In the genomic region with DNA sequence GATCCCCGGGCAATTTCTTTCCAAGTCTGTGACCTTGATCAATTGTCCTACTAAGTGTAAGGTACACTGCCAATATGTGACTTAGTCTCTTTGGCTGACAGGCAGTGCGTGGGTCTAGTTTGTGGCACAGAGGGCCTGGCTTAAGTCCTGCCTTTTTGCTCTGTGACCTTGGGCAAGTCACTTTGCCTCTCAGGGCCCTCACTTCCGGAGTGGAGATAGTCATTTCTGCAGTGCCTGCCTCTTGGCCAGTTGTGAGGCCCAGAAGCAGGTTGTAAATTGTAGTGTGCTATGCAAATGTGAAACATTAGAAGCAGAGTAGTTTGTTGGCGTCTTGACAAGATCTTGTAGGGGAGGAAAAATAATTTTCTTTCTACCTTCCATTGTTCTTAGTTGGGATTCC, we compare ENCODE assay signal across 30 cellular contexts. TPM values are rescaled to one million over a fixed set of nuclear protein-coding genes. Genes with fewer than 3 reads are reported as not detected.
DNase-seq lines count a peak whose midpoint lies in the region; ATAC-seq and TF ChIP-seq lines count a peak whose summit lies in the region.
"Had no signal": no experiment of that assay in that cellular context is flagged by ENCODE, and none has a peak within 500 bp of the region (broad histone marks: within the 10 kb centered on the region; RNA-seq: fewer than 3 reads in every experiment).

No MANE protein-coding gene starts in this region.

- no peaks in the 10 kb centered on the region for H3K9me2 ChIP-seq in hepatocyte (replicated peaks; ENCODE audit: insufficient read depth)

- no peaks in the 10 kb centered on the region for H3K27me3 ChIP-seq in hepatocyte
- H3K27me3 ChIP-seq: colonic mucosa, foreskin keratinocyte, ovary, suprapubic skin had no signal

- no peaks in the 10 kb centered on the region for H3K9me3 ChIP-seq in HEK293 (ENCODE audit: control insufficient read depth, insufficient read depth, low read depth, low read length)
- no peaks in the 10 kb centered on the region for H3K9me3 ChIP-seq in hepatocyte (ENCODE audit: low read depth)
- H3K9me3 ChIP-seq: colonic mucosa, lower lobe of right lung, ovary, suprapubic skin had no signal

- H2AFZ ChIP-seq in hepatocyte, result no peak overlapping the region

- POLR2A ChIA-PET in HEK293 (lab: Yijun Ruan, JAX), result no interaction called here

- H3K27ac ChIP-seq in HEK293 (ENCODE audit: extremely low read depth, low read depth, low read length) (no peak overlapping the region), hepatocyte (no peak overlapping the region)
- H3K27ac ChIP-seq: colonic mucosa, foreskin keratinocyte, lower lobe of right lung, ovary, suprapubic skin had no signal

- intact Hi-C loops in Right ventricle myocardium inferior (cut with DNase I), result loop anchor here (5.0 kb wide), 1 partner anchor 40 kb away; no protein-coding TSS in a partner anchor
- intact Hi-C loops in cardiac septum (cut with DNase I), result loop anchor here (5.0 kb wide), 1 partner anchor 35 kb away; no protein-coding TSS in a partner anchor

- H3K4me3 ChIP-seq in HEK293 (ENCODE audit: low read depth, low read length) (no peak overlapping the region), hepatocyte (no peak overlapping the region)
- H3K4me3 ChIP-seq: colonic mucosa, lower lobe of right lung, ovary, suprapubic skin had no signal

- no peaks in the 10 kb centered on the region for H4K20me1 ChIP-seq in hepatocyte (ENCODE audit: insufficient read depth, poor library complexity, severe bottlenecking)

- H3K36me3 ChIP-seq in HEK293 (ENCODE audit: control insufficient read depth in 2 of 2, insufficient read depth in 1 of 2, low read length in 2 of 2) (no peaks in the 10 kb centered on the region), hepatocyte (replicated peaks; ENCODE audit: insufficient read depth, low read depth) (no peaks in the 10 kb centered on the region)
- H3K36me3 ChIP-seq: colonic mucosa, lower lobe of right lung, ovary, suprapubic skin had no signal

- DNase-seq in Right ventricle myocardium inferior (ENCODE audit: missing footprints) (no peak), cardiac septum (ENCODE audit: low spot score) (no peak), NCI-H526 (lab: John Stamatoyannopoulos, UW) (peak; percentile 42 to 69), hepatocyte (ENCODE audit: low spot score) (peak; percentile 22), GM19240 (ENCODE audit: insufficient read length, low spot score) (no peak), hypothalamus (lab: John Stamatoyannopoulos, UW) (no peak), NCI-H774 (lab: John Stamatoyannopoulos, UW) (no peak)
- DNase-seq: activated CD4-positive, alpha-beta T cell treated with anti-CD3 and anti-CD28 coated beads for 48 hours; activated naive CD4-positive, alpha-beta T cell treated with Interleukin-2 at 50 U/mL for 16 hours; activated T-cell treated with anti-CD3 and anti-CD28 coated beads, Interleukin-2, amount 50 U/mL, for 72 hours; amygdala; colonic mucosa; effector memory CD4-positive, alpha-beta T cell; foreskin keratinocyte; GF-D8; H7; hippocampal formation; lower lobe of right lung; MM.1S; NCI-H1417 treated with DMSO at 0.1 percent for 48 hours; NCI-H524; nephron progenitor cell; ovary; RPMI8226; stimulated activated CD4-positive, alpha-beta T cell treated with anti-CD3 and anti-CD28 coated beads, Interleukin-4, amount 100 ng/mL, for 1 hour; stimulated activated naive B cell treated with anti-CD40 and anti-IgM and Interleukin-4, amounts not matched to agents 10 μg/mL and 1 μg/mL and 100 μg/mL, for 72 hours had no signal

- H3K79me2 ChIP-seq in hepatocyte, result no peaks in the 10 kb centered on the region

- ATAC-seq in Right ventricle myocardium inferior, result peak; percentile 41
- ATAC-seq: activated T-cell treated with anti-CD3 and anti-CD28 coated beads, Interleukin-2, amount 50 U/mL, for 72 hours; esophagus mucosa; foreskin keratinocyte; lower lobe of right lung; stimulated activated naive B cell treated with anti-CD40 and anti-IgM and Interleukin-4, amounts not matched to agents 10 μg/mL and 1 μg/mL and 100 μg/mL, for 72 hours had no signal

- H3K4me2 ChIP-seq in hepatocyte, result no peak overlapping the region

- H3K4me1 ChIP-seq in HEK293 (ENCODE audit: control insufficient read depth, insufficient read depth, low read length) (peaks cover 14% of the 10 kb centered on the region), hepatocyte (ENCODE audit: insufficient read depth) (peaks cover 18% of the 10 kb centered on the region)
- H3K4me1 ChIP-seq: colonic mucosa, foreskin keratinocyte, lower lobe of right lung, suprapubic skin had no signal

- CTCF ChIA-PET in HEK293 (lab: Yijun Ruan, JAX), result no interaction called here

- TF ChIP-seq CTCF in HEK293 (tag by site-specific recombination; IDR thresholded peaks at IDR 0.05) (no peak), hepatocyte (IDR thresholded peaks at IDR 0.05; ENCODE audit: poor library complexity) (no peak)

- WGBS in hepatocyte (ENCODE audit: low lambda C conversion rate, missing lambda C conversion rate), result 83% methylated on average over 4 of the region's 4 CpGs

TF ChIP-seq in HEK293, 187 proteins besides CTCF, POLR2A, EP300 and RAD21:
- TF ChIP-seq ZNF169 (tag by site-specific recombination; IDR thresholded peaks at IDR 0.05), result no peak
- 0 out of 2 replicates have a peak, but pooled peaks have one; percentile 9 for TF ChIP-seq WT1 (tag by site-specific recombination; IDR thresholded peaks at IDR 0.05)
- TF ChIP-seq, protein P1, sequence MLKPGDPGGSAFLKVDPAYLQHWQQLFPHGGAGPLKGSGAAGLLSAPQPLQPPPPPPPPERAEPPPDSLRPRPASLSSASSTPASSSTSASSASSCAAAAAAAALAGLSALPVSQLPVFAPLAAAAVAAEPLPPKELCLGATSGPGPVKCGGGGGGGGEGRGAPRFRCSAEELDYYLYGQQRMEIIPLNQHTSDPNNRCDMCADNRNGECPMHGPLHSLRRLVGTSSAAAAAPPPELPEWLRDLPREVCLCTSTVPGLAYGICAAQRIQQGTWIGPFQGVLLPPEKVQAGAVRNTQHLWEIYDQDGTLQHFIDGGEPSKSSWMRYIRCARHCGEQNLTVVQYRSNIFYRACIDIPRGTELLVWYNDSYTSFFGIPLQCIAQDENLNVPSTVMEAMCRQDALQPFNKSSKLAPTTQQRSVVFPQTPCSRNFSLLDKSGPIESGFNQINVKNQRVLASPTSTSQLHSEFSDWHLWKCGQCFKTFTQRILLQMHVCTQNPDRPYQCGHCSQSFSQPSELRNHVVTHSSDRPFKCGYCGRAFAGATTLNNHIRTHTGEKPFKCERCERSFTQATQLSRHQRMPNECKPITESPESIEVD (tag by site-specific recombination; IDR thresholded peaks at IDR 0.05), result peak; percentile 34; the same call in 1 of the 2 replicates
- peak; percentile 45; the same call in 1 of the 2 replicates for TF ChIP-seq ZNF768 (tag by site-specific recombination; IDR thresholded peaks at IDR 0.05)
- TF ChIP-seq, protein P2, sequence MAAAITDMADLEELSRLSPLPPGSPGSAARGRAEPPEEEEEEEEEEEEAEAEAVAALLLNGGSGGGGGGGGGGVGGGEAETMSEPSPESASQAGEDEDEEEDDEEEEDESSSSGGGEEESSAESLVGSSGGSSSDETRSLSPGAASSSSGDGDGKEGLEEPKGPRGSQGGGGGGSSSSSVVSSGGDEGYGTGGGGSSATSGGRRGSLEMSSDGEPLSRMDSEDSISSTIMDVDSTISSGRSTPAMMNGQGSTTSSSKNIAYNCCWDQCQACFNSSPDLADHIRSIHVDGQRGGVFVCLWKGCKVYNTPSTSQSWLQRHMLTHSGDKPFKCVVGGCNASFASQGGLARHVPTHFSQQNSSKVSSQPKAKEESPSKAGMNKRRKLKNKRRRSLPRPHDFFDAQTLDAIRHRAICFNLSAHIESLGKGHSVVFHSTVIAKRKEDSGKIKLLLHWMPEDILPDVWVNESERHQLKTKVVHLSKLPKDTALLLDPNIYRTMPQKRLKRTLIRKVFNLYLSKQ (tag by site-specific recombination; IDR thresholded peaks at IDR 0.05; ENCODE audit: borderline replicate concordance), result no peak
- no peak for TF ChIP-seq YY2 (tag by site-specific recombination; IDR thresholded peaks at IDR 0.05)
- TF ChIP-seq ZNF664 (tag by site-specific recombination; IDR thresholded peaks at IDR 0.05), result no peak
- TF ChIP-seq FEZF1 (tag by site-specific recombination; IDR thresholded peaks at IDR 0.05), result peak; percentile 56
- TF ChIP-seq, protein P3, sequence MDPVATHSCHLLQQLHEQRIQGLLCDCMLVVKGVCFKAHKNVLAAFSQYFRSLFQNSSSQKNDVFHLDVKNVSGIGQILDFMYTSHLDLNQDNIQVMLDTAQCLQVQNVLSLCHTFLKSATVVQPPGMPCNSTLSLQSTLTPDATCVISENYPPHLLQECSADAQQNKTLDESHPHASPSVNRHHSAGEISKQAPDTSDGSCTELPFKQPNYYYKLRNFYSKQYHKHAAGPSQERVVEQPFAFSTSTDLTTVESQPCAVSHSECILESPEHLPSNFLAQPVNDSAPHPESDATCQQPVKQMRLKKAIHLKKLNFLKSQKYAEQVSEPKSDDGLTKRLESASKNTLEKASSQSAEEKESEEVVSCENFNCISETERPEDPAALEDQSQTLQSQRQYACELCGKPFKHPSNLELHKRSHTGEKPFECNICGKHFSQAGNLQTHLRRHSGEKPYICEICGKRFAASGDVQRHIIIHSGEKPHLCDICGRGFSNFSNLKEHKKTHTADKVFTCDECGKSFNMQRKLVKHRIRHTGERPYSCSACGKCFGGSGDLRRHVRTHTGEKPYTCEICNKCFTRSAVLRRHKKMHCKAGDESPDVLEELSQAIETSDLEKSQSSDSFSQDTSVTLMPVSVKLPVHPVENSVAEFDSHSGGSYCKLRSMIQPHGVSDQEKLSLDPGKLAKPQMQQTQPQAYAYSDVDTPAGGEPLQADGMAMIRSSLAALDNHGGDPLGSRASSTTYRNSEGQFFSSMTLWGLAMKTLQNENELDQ (tag by site-specific recombination; IDR thresholded peaks at IDR 0.05; ENCODE audit: low read depth), result 0 out of 2 replicates have a peak, but pooled peaks have one; percentile 65
- TF ChIP-seq ZNF776 (tag by site-specific recombination; IDR thresholded peaks at IDR 0.05; ENCODE audit: borderline replicate concordance), result no peak
- no peak for TF ChIP-seq ZNF560 (tag by site-specific recombination; IDR thresholded peaks at IDR 0.05; ENCODE audit: borderline replicate concordance)
- TF ChIP-seq ZNF600 (tag by site-specific recombination; IDR thresholded peaks at IDR 0.05), result no peak
- TF ChIP-seq ZNF366 (tag by site-specific recombination; conservative IDR thresholded peaks at IDR 0.05), result no peak
- no peak for TF ChIP-seq ZNF157 (tag by site-specific recombination; IDR thresholded peaks at IDR 0.05)
- TF ChIP-seq MYNN (tag by site-specific recombination; IDR thresholded peaks at IDR 0.05; ENCODE audit: borderline replicate concordance), result no peak

RNA-seq across cellular contexts. Expression of a gene that starts 39.0 kb away (rescaled TPM):
- total RNA-seq in Right ventricle myocardium inferior (not detected), cardiac septum (0.13 TPM), hepatocyte (0.10 TPM in 1 of 2 replicates, not detected in the other)
- polyA plus RNA-seq in hepatocyte, result 0.05 TPM in 1 of 2 replicates, not detected in the other
- total RNA-seq: colonic mucosa, esophagus mucosa, lower lobe of right lung, mucosa of gallbladder had no signal
- polyA plus RNA-seq: foreskin keratinocyte, ovary had no signal

Comparison
In these comparisons a context has a peak if more than half of its experiments do, and no peak if none do; other contexts are left out.
1. DNase-seq: peak in NCI-H526 (2 of 2) and hepatocyte (single experiment); none in Right ventricle myocardium inferior (single experiment), cardiac septum (single experiment), GM19240 (single experiment), hypothalamus (0 of 51) and NCI-H774 (single experiment).